ENCODE assay signal across 10 cellular contexts in the genomic region with DNA sequence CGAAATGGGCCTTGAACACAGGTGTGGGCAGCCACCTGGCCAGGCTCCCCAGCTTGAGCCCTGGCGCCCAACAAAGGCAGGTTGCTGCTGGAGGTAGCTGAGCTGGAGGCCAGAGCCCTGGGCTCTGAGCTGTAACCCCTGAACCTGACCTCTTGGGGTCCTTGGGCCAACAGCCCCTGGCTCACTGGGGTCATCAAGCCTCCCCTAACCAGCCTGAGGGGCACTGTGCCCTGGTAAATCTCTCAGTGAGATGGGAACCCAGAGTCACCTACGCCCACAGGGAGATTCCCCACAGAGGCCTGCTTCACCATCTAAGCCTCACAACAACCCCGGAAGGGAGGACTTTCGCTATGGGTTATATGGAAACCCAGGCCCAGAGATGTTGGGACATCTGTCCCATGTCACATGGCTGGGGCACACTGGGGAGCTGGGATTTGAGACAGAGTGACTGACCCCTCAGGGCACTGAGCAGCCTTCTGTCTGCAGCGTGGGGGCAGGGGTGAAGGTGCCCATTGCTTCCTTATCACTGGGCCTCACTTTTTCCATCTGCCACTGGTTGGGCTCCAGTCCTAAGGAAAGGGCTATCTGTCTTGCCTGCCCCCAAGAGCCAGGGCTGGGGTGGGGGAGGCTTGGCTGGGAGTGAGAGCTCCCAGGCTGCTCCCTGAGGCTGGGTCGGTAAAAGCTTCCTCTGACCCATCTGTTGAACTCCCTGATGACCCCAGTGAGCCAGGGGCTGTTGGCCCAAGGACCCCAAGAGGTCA. TPM values are rescaled to one million over a fixed set of nuclear protein-coding genes. Genes with fewer than 3 reads are reported as not detected.
A peak's percentile ranks its signal among the peaks of the same experiment; 100 is the strongest.
DNase-seq lines count a peak whose midpoint lies in the region; ATAC-seq and TF ChIP-seq lines count a peak whose summit lies in the region.
"Had no signal": no experiment of that assay in that cellular context is flagged by ENCODE, and none has a peak within 500 bp of the region (broad histone marks: within the 10 kb centered on the region; RNA-seq: fewer than 3 reads in every experiment).

No MANE protein-coding gene starts in this region.

- H3K27me3 ChIP-seq in esophagus squamous epithelium = peaks cover 0 to 8% (median 0%) of the 10 kb centered on the region in 4 donors

- DNase-seq in activated CD4-positive, alpha-beta T cell treated with anti-CD3 and anti-CD28 coated beads, Interleukin-2, amount 50 U/mL, for 4 hours = peak; percentile 39 to 44
- no peak for DNase-seq in esophagus squamous epithelium (lab: John Stamatoyannopoulos, UW)
- DNase-seq in stimulated activated naive CD8-positive, alpha-beta T cell treated with anti-CD3 and anti-CD28 coated beads, Interleukin-15, amount 100 ng/mL, for 72 hours = peak in 1 of 2 donors; percentile 61
- DNase-seq in GM19238 (ENCODE audit: insufficient read length, low spot score) = no peak
- DNase-seq in HuH-7.5 (ENCODE audit: low spot score) = no peak
- no peak for DNase-seq in NCI-H1092 (lab: John Stamatoyannopoulos, UW)
- DNase-seq: NCI-H2171 had no signal

- ATAC-seq in GM21786 (IDR thresholded peaks at IDR 0.05; ENCODE audit: unreplicated experiment) = peak; percentile 7
- ATAC-seq in stimulated activated naive CD8-positive, alpha-beta T cell treated with anti-CD3 and anti-CD28 coated beads, Interleukin-15, amount 100 ng/mL, for 72 hours = no peak

- H3K4me3 Mint-ChIP-seq in stimulated activated naive CD8-positive, alpha-beta T cell treated with anti-CD3 and anti-CD28 coated beads, Interleukin-15, amount 100 ng/mL, for 72 hours = peak overlapping the region; percentile 79 to 86
- H3K4me3 Mint-ChIP-seq: mesothelial cell of epicardium had no signal

- no peaks in the 10 kb centered on the region for H3K27me3 Mint-ChIP-seq in stimulated activated naive CD8-positive, alpha-beta T cell treated with anti-CD3 and anti-CD28 coated beads, Interleukin-15, amount 100 ng/mL, for 72 hours

- H3K4me1 Mint-ChIP-seq in stimulated activated naive CD8-positive, alpha-beta T cell treated with anti-CD3 and anti-CD28 coated beads, Interleukin-15, amount 100 ng/mL, for 72 hours = peaks cover 84% of the 10 kb centered on the region

- H3K36me3 ChIP-seq in esophagus squamous epithelium = no peaks in the 10 kb centered on the region

- peak overlapping the region; percentile 77 to 92 (median 82) for H3K27ac ChIP-seq in esophagus squamous epithelium
- H3K27ac ChIP-seq: epithelial cell of prostate had no signal

- 70 to 90% methylated on average over 2 of the region's 7 CpGs for WGBS in esophagus squamous epithelium, 2 donors

- TF ChIP-seq CTCF in esophagus squamous epithelium (IDR thresholded peaks at IDR 0.05) = no peak

- H3K27ac Mint-ChIP-seq in stimulated activated naive CD8-positive, alpha-beta T cell treated with anti-CD3 and anti-CD28 coated beads, Interleukin-15, amount 100 ng/mL, for 72 hours = peak overlapping the region; percentile 87 to 97
- H3K27ac Mint-ChIP-seq: mesothelial cell of epicardium had no signal

- no peak for TF ChIP-seq POLR2A in esophagus squamous epithelium (IDR thresholded peaks at IDR 0.05)

- intact Hi-C loops in esophagus squamous epithelium (cut with DNase I) = no loop called here

- H3K4me3 ChIP-seq in esophagus squamous epithelium = peak overlapping the region in 2 of 4 donors; percentile 35 to 38

- peaks cover 15 to 69% (median 30%) of the 10 kb centered on the region in 3 donors for H3K4me1 ChIP-seq in esophagus squamous epithelium

- no peaks in the 10 kb centered on the region for H3K9me3 ChIP-seq in esophagus squamous epithelium

- no peaks in the 10 kb centered on the region for H3K9me3 Mint-ChIP-seq in stimulated activated naive CD8-positive, alpha-beta T cell treated with anti-CD3 and anti-CD28 coated beads, Interleukin-15, amount 100 ng/mL, for 72 hours
- H3K9me3 Mint-ChIP-seq: mesothelial cell of epicardium had no signal

RNA-seq across cellular contexts. Expression of a gene that starts 59.1 kb away (rescaled TPM):
- 10 to 100 TPM in 2 of 4 donors, 1 to 10 TPM in 2; 7.3 to 27.1 (median 10.7) TPM for total RNA-seq in esophagus squamous epithelium

Comparison
In these comparisons a context has a peak if more than half of its experiments do, and no peak if none do; other contexts are left out.
1. DNase-seq: peak in activated CD4-positive, alpha-beta T cell treated with anti-CD3 and anti-CD28 coated beads, Interleukin-2, amount 50 U/mL, for 4 hours (2 of 2); none in esophagus squamous epithelium (single experiment), GM19238 (single experiment), HuH-7.5 (single experiment) and NCI-H1092 (single experiment).